In genomic region chr7:12686894-12687212, GRCh38 we compare ENCODE assay signal across 9 cellular contexts. TPM values are rescaled to one million over a fixed set of nuclear protein-coding genes. Genes with fewer than 3 reads are reported as not detected.
DNase-seq lines count a peak whose midpoint lies in the region; ATAC-seq, FAIRE-seq and TF ChIP-seq lines count a peak whose summit lies in the region.
"Had no signal": no experiment of that assay in that cellular context is flagged by ENCODE, and none has a peak within 500 bp of the region (broad histone marks: within the 10 kb centered on the region; RNA-seq: fewer than 3 reads in every experiment).

No MANE protein-coding gene starts in this region.

- no peak for TF ChIP-seq POLR2A in GM12892 (IDR thresholded peaks at IDR 0.05; ENCODE audit: low read depth, low read length)

- POLR2A ChIA-PET in activated CD8-positive, alpha-beta T cell treated with anti-CD3 and anti-CD28 coated beads, Interleukin-2, amount 10 ng/mL, durations not matched to agents 7 days and 5 days (lab: Charles Lee) = interaction anchor here (0.8 to 1.9 kb wide), 4 partner anchors 9 to 34 kb away, joined by 3 to 12 read pairs (median 6); no protein-coding TSS in a partner anchor
- POLR2A ChIA-PET in HEK293T (lab: Yijun Ruan, JAX) = interaction anchor here (0.6 to 1.6 kb wide), 11 partner anchors 22 to 575 kb away, joined by 3 to 7 read pairs (median 4); no protein-coding TSS in a partner anchor

- H3K27ac ChIP-seq in substantia nigra (ENCODE audit: low read depth, low read length, poor library complexity, severe bottlenecking) = peak overlapping the region; percentile 83
- H3K27ac ChIP-seq: BLaER1 treated with 17β-estradiol and CSF1 and Interleukin-3, amounts not matched to agents 10 nM and 100 nM had no signal

- peaks cover 10% of the 10 kb centered on the region for H3K36me3 Mint-ChIP-seq in activated CD8-positive, alpha-beta T cell treated with anti-CD3 and anti-CD28 coated beads, Interleukin-2, amount 10 ng/mL, durations not matched to agents 7 days and 5 days (ENCODE audit: low read depth)
- H3K36me3 Mint-ChIP-seq in immature natural killer cell = no peaks in the 10 kb centered on the region

- DNase-seq in NCI-H82 treated with DMSO at 0.1 percent for 48 hours (lab: John Stamatoyannopoulos, UW; ENCODE audit: unreplicated experiment) = peak; percentile 62
- no peak for DNase-seq in NCI-H82 (lab: John Stamatoyannopoulos, UW)
- no peak for DNase-seq in activated CD8-positive, alpha-beta T cell treated with anti-CD3 and anti-CD28 coated beads, Interleukin-2, amount 10 ng/mL, durations not matched to agents 7 days and 5 days
- DNase-seq in immature natural killer cell = no peak
- DNase-seq in substantia nigra (lab: John Stamatoyannopoulos, UW) = peak in 1 of 49 donors; percentile 87
- DNase-seq in kidney glomerular epithelial cell (lab: John Stamatoyannopoulos, UW) = no peak
- no peak for DNase-seq in GM12892 (ENCODE audit: insufficient read length)
- DNase-seq in HEK293T (ENCODE audit: extremely low spot score) = no peak

- CTCF ChIA-PET in activated CD8-positive, alpha-beta T cell treated with anti-CD3 and anti-CD28 coated beads, Interleukin-2, amount 10 ng/mL, durations not matched to agents 7 days and 5 days (lab: Charles Lee) = interaction anchor here (0.8 to 5.0 kb wide), 25 partner anchors 9 to 1164 kb away, joined by 3 to 50 read pairs (median 4); no protein-coding TSS in a partner anchor
- CTCF ChIA-PET in HEK293T (lab: Yijun Ruan, JAX) = interaction anchor here (0.6 to 2.3 kb wide), 10 partner anchors 9 to 430 kb away, joined by 3 to 8 read pairs (median 3); no protein-coding TSS in a partner anchor

- FAIRE-seq in GM12892 (lab: Jason Lieb, UNC) = no peak

- H3K9me3 Mint-ChIP-seq in activated CD8-positive, alpha-beta T cell treated with anti-CD3 and anti-CD28 coated beads, Interleukin-2, amount 10 ng/mL, durations not matched to agents 7 days and 5 days (ENCODE audit: insufficient read depth) = no peaks in the 10 kb centered on the region
- H3K9me3 Mint-ChIP-seq in immature natural killer cell = no peaks in the 10 kb centered on the region

- H3K4me1 Mint-ChIP-seq in activated CD8-positive, alpha-beta T cell treated with anti-CD3 and anti-CD28 coated beads, Interleukin-2, amount 10 ng/mL, durations not matched to agents 7 days and 5 days (ENCODE audit: low read depth) = peaks cover 37% of the 10 kb centered on the region
- H3K4me1 Mint-ChIP-seq in immature natural killer cell = peaks cover 22 to 27% of the 10 kb centered on the region in 2 donors

- ATAC-seq in activated CD8-positive, alpha-beta T cell treated with anti-CD3 and anti-CD28 coated beads, Interleukin-2, amount 10 ng/mL, durations not matched to agents 7 days and 5 days = no peak

- peak overlapping the region; percentile 97 for H3K27ac Mint-ChIP-seq in activated CD8-positive, alpha-beta T cell treated with anti-CD3 and anti-CD28 coated beads, Interleukin-2, amount 10 ng/mL, durations not matched to agents 7 days and 5 days
- H3K27ac Mint-ChIP-seq in immature natural killer cell = peak overlapping the region; percentile 90 to 98 (median 95)

- H3K4me3 Mint-ChIP-seq in activated CD8-positive, alpha-beta T cell treated with anti-CD3 and anti-CD28 coated beads, Interleukin-2, amount 10 ng/mL, durations not matched to agents 7 days and 5 days = peak overlapping the region; percentile 97
- H3K4me3 Mint-ChIP-seq in immature natural killer cell = peak overlapping the region; percentile 91 to 100 (median 95)

- H3K27me3 Mint-ChIP-seq in activated CD8-positive, alpha-beta T cell treated with anti-CD3 and anti-CD28 coated beads, Interleukin-2, amount 10 ng/mL, durations not matched to agents 7 days and 5 days (ENCODE audit: low read depth) = no peaks in the 10 kb centered on the region
- H3K27me3 Mint-ChIP-seq in immature natural killer cell (ENCODE audit: low read depth in 3 of 3) = peaks cover 11 to 22% (median 19%) of the 10 kb centered on the region in 3 donors

TF ChIP-seq in HEK293T, 16 proteins besides CTCF, POLR2A, EP300 and RAD21:
- no peak for TF ChIP-seq HDGF (IDR thresholded peaks at IDR 0.05; ENCODE audit: borderline replicate concordance)
- no peak for TF ChIP-seq FOXK2 (IDR thresholded peaks at IDR 0.05)
- TF ChIP-seq LEF1 (IDR thresholded peaks at IDR 0.05; ENCODE audit: borderline replicate concordance) = no peak
- TF ChIP-seq FOXA1 (IDR thresholded peaks at IDR 0.05) = no peak
- TF ChIP-seq ELF4 (IDR thresholded peaks at IDR 0.05) = no peak
- no peak for TF ChIP-seq TARDBP (IDR thresholded peaks at IDR 0.05)
- TF ChIP-seq ZNF384 (IDR thresholded peaks at IDR 0.05) = no peak
- no peak for TF ChIP-seq SP1 (IDR thresholded peaks at IDR 0.05)
- no peak for TF ChIP-seq ARNT (IDR thresholded peaks at IDR 0.05)
- no peak for TF ChIP-seq CTBP1 (IDR thresholded peaks at IDR 0.05; ENCODE audit: borderline replicate concordance)
- TF ChIP-seq BHLHE40 (IDR thresholded peaks at IDR 0.05; ENCODE audit: borderline replicate concordance) = no peak
- no peak for TF ChIP-seq FOXM1 (IDR thresholded peaks at IDR 0.05; ENCODE audit: borderline replicate concordance)
- no peak for TF ChIP-seq L3MBTL2 (conservative IDR thresholded peaks at IDR 0.05)
- no peak for TF ChIP-seq PKNOX1 (IDR thresholded peaks at IDR 0.05)
- TF ChIP-seq NFRKB (IDR thresholded peaks at IDR 0.05) = no peak
- TF ChIP-seq SUZ12 (IDR thresholded peaks at IDR 0.05) = no peak

RNA-seq across cellular contexts. Expression of gene ARL4A, which starts 0.6 kb away (rescaled TPM):
- total RNA-seq in activated CD8-positive, alpha-beta T cell treated with anti-CD3 and anti-CD28 coated beads, Interleukin-2, amount 10 ng/mL, durations not matched to agents 7 days and 5 days = 10 to 100 TPM; 15.8 to 16.2 TPM
- 10 to 100 TPM; 24.9 to 28.8 (median 25.0) TPM for polyA plus RNA-seq in immature natural killer cell
- polyA plus RNA-seq in GM12892 (2012; ENCODE audit: missing spikeins) = 2.1 TPM
